ENCODE assay signal across 9 cellular contexts in the genomic region with DNA sequence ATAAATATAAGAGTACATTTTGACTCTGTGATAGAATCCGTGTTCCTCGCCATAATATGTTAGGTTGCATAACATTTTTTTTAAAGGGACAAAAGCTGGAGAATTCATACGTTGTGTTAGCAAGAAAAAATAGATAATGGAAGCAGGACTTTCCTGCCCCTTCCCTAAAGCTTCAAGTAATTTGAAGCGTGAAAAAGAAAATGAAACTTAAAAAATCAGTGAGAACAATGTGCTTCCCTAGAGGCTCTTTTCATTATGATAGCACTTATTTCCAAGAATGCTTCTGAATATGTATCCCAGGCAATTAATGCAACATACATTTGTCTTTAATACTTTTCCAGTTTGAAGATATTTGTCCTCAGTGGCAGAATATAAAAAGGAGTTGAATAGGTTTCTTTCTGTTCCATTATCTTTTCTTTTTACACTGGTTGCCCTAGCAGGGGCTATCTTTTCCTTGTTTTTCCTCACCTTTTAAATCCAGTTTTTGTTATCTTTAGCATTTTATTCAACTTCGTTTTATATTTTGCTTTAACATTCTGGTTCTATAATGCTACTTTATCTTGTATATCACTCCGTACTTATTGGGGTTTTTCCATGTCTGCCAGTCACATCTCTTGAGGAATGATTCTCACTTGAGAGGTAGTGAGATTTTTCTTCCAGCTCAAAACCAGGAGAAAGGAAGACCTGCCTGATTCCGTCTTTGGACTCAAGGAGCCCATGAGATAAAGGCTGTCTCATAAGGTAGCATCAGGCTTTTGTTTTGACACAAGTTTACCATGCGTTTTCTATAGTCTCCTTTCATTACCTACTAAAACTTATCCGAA.
DNase-seq lines count a peak whose midpoint lies in the region; ATAC-seq and TF ChIP-seq lines count a peak whose summit lies in the region.
"Had no signal": no experiment of that assay in that cellular context is flagged by ENCODE, and none has a peak within 500 bp of the region (broad histone marks: within the 10 kb centered on the region; RNA-seq: fewer than 3 reads in every experiment).

No MANE protein-coding gene starts in this region.

- H3K4me3 ChIP-seq in mammary epithelial cell (replicated peaks in 1 of 3; ENCODE audit: insufficient read depth in 1 of 3, low read depth in 2 of 3, low read length in 3 of 3) (peak overlapping the region; percentile 30 to 79 (median 49)), mucosa of descending colon (no peak overlapping the region), vagina (peak overlapping the region; percentile 7 to 20), endodermal cell (ENCODE audit: low read length) (no peak overlapping the region)

- H3K9me3 Mint-ChIP-seq in endodermal cell: no peaks in the 10 kb centered on the region

- no peak overlapping the region for H3K4me3 Mint-ChIP-seq in endodermal cell

- H3K27ac Mint-ChIP-seq in endodermal cell: no peak overlapping the region

- CTCF ChIA-PET in mammary epithelial cell (lab: Charles Lee; ENCODE audit: low non-redundant PET): interaction anchor here (0.6 kb wide), 1 partner anchor 17 kb away, joined by 3 read pairs; no protein-coding TSS in a partner anchor

- H3K4me2 ChIP-seq in mammary epithelial cell (ENCODE audit: insufficient read depth, low read depth, low read length): peak overlapping the region; percentile 94

- H3K9me3 ChIP-seq in mammary epithelial cell (replicated peaks; ENCODE audit: insufficient read depth, low read length) (no peaks in the 10 kb centered on the region), mucosa of descending colon (no peaks in the 10 kb centered on the region), vagina (no peaks in the 10 kb centered on the region), endodermal cell (ENCODE audit: control insufficient read depth, low read length) (no peaks in the 10 kb centered on the region)

- H2AFZ ChIP-seq in mammary epithelial cell (ENCODE audit: low read depth, low read length): peak overlapping the region; percentile 26

- H3K9ac ChIP-seq in mammary epithelial cell (ENCODE audit: insufficient read depth, low read length) (peak overlapping the region; percentile 67), endodermal cell (ENCODE audit: extremely low read depth, low read length, poor library complexity, severe bottlenecking) (no peak overlapping the region)

- peaks cover 14% of the 10 kb centered on the region for H3K4me1 ChIP-seq in mammary epithelial cell (ENCODE audit: insufficient read depth, low read length)
- peaks cover 24% of the 10 kb centered on the region for H3K4me1 ChIP-seq in mucosa of descending colon (ENCODE audit: low read depth)
- H3K4me1 ChIP-seq in vagina: peaks cover 84% of the 10 kb centered on the region
- peaks cover 2% of the 10 kb centered on the region for H3K4me1 ChIP-seq in endodermal cell (ENCODE audit: control insufficient read depth, insufficient read depth, low read length)

- in situ Hi-C loops in mammary epithelial cell (cut with MboI; ENCODE audit: low sequenced_read_pairs in 2 of 2): no loop called here

- TF ChIP-seq POLR2A in vagina (IDR thresholded peaks at IDR 0.05): no peak

- BruUV-seq in mammary epithelial cell (replicated peaks; lab: Mats Ljungman, UMichigan): no TSS peak

- TF ChIP-seq CTCF in mammary epithelial cell (conservative IDR thresholded peaks at IDR 0.05 in 1 of 2, IDR thresholded peaks at IDR 0.05 in 1 of 2; ENCODE audit: extremely low read depth in 1 of 2, insufficient read depth in 1 of 2, low read depth in 1 of 2, low read length in 2 of 2) (no peak), mucosa of descending colon (IDR thresholded peaks at IDR 0.05) (no peak), vagina (IDR thresholded peaks at IDR 0.05) (no peak), endodermal cell (conservative IDR thresholded peaks at IDR 0.05) (no peak)

- no peaks in the 10 kb centered on the region for H3K36me3 Mint-ChIP-seq in endodermal cell (ENCODE audit: low read depth)

- no peaks in the 10 kb centered on the region for H3K27me3 Mint-ChIP-seq in endodermal cell (ENCODE audit: insufficient read depth)

- H3K27ac ChIP-seq in mammary epithelial cell (ENCODE audit: insufficient read depth, low read depth, low read length) (peak overlapping the region; percentile 67), vagina (peak overlapping the region; percentile 55), endodermal cell (ENCODE audit: low read depth, low read length) (no peak overlapping the region)
- H3K27ac ChIP-seq: HL-60 had no signal

- H4K20me1 ChIP-seq in mammary epithelial cell (ENCODE audit: insufficient read depth, low read length): no peaks in the 10 kb centered on the region

- 4% methylated on average over 9 of the region's 9 CpGs for WGBS in mammary epithelial cell (ENCODE audit: low coverage, missing lambda C conversion rate)
- WGBS in endodermal cell (ENCODE audit: insufficient coverage in 1 of 2, insufficient read length in 1 of 2), 2 experiments: 87 to 91% methylated on average over 4 to 9 of the region's 9 CpGs

- dilution Hi-C loops in mammary epithelial cell (cut with HindIII; ENCODE audit: low sequenced_read_pairs): no loop called here

- intact Hi-C loops in Right ventricle myocardium inferior (cut with DNase I) (loop anchor here (5.0 kb wide), 2 partner anchors 50 to 115 kb away; partner anchors contain the start of gene MBNL1), cardiac septum (cut with DNase I) (loop anchor here (5.0 kb wide), 1 partner anchor 50 kb away; no protein-coding TSS in a partner anchor), mammary epithelial cell (cut with micrococcal nuclease) (no loop called here), mucosa of descending colon (cut with DNase I, micrococcal nuclease) (no loop called here), vagina (cut with DNase I) (no loop called here)

- no peaks in the 10 kb centered on the region for H3K27me3 ChIP-seq in mammary epithelial cell (ENCODE audit: insufficient read depth, low read length)
- H3K27me3 ChIP-seq in vagina: no peaks in the 10 kb centered on the region
- no peaks in the 10 kb centered on the region for H3K27me3 ChIP-seq in endodermal cell (ENCODE audit: control insufficient read depth, insufficient read depth, low read length, poor library complexity, severe bottlenecking)

- ATAC-seq in Right ventricle myocardium inferior (peak; percentile 22), mucosa of descending colon (peak; percentile 43)

- peaks cover 3% of the 10 kb centered on the region for H3K4me1 Mint-ChIP-seq in endodermal cell

- peaks cover 84% of the 10 kb centered on the region for H3K79me2 ChIP-seq in mammary epithelial cell (ENCODE audit: insufficient read depth, low read length)

- H3K36me3 ChIP-seq in mammary epithelial cell (ENCODE audit: insufficient read depth, low read length) (no peaks in the 10 kb centered on the region), mucosa of descending colon (ENCODE audit: low read depth) (no peaks in the 10 kb centered on the region), vagina (no peaks in the 10 kb centered on the region), endodermal cell (ENCODE audit: control insufficient read depth, insufficient read depth, low read length) (no peaks in the 10 kb centered on the region)

- no peak for DNase-seq in Right ventricle myocardium inferior (ENCODE audit: missing footprints)
- no peak for DNase-seq in cardiac septum (ENCODE audit: low spot score)
- no peak for DNase-seq in mammary epithelial cell
- no peak for DNase-seq in mucosa of descending colon
- no peak for DNase-seq in vagina (ENCODE audit: extremely low spot score in 2 of 2)
- DNase-seq in stimulated activated CD4-positive, alpha-beta T cell treated with anti-CD3 and anti-CD28 coated beads, Interleukin-4, amount 100 ng/mL, for 1 hour: no peak
- no peak for DNase-seq in retina
- DNase-seq in endodermal cell: no peak

Comparison
In these comparisons a context has a peak if more than half of its experiments do, and no peak if none do; other contexts are left out.
1. H3K4me3 ChIP-seq: peak in mammary epithelial cell (3 of 3) and vagina (2 of 2); none in mucosa of descending colon (single experiment) and endodermal cell (single experiment).
2. intact Hi-C loops: an anchor here in Right ventricle myocardium inferior (5.0 kb wide) and cardiac septum (5.0 kb wide); none called in mammary epithelial cell, mucosa of descending colon and vagina.